In genomic region chr15:42920281-42921048, GRCh38 we compare ENCODE assay signal across 1 cellular context.
TF ChIP-seq lines count a peak whose summit lies in the region.

TTBK2 (minus strand) TSS chr15:42920778; CDS start chr15:42878617, 42,161 bp downstream.

TF ChIP-seq in HepG2, 621 proteins besides CTCF, POLR2A, EP300 and RAD21 (continued from another document and continues in another):
- 0 out of 2 replicates have a peak, but pooled peaks have one; percentile 53 for TF ChIP-seq ARID5B (CRISPR knock-in tag; IDR thresholded peaks at IDR 0.05)
- no peak for TF ChIP-seq PHF5A (CRISPR knock-in tag; IDR thresholded peaks at IDR 0.05; ENCODE audit: low read depth, unreplicated experiment)
- TF ChIP-seq AHDC1 (CRISPR knock-in tag; IDR thresholded peaks at IDR 0.05; ENCODE audit: borderline replicate concordance): no peak
- peak; percentile 96 for TF ChIP-seq PATZ1 (CRISPR knock-in tag; IDR thresholded peaks at IDR 0.05)
- TF ChIP-seq HHEX (CRISPR knock-in tag; IDR thresholded peaks at IDR 0.05): no peak
- TF ChIP-seq ZNF12 (CRISPR knock-in tag; IDR thresholded peaks at IDR 0.05): no peak
- no peak for TF ChIP-seq BCL3 (CRISPR knock-in tag; IDR thresholded peaks at IDR 0.05)
- TF ChIP-seq TGIF2 (CRISPR knock-in tag; IDR thresholded peaks at IDR 0.05): peak; percentile 81
- TF ChIP-seq CBX1 (IDR thresholded peaks at IDR 0.05; ENCODE audit: low read depth): no peak
- TF ChIP-seq MEIS1 (CRISPR knock-in tag; IDR thresholded peaks at IDR 0.05; ENCODE audit: borderline replicate concordance): peak; percentile 84
- no peak for TF ChIP-seq NR3C1 (CRISPR knock-in tag; IDR thresholded peaks at IDR 0.05)
- no peak for TF ChIP-seq THYN1 (CRISPR knock-in tag; IDR thresholded peaks at IDR 0.05; ENCODE audit: borderline replicate concordance, low read depth)
- 0 out of 2 replicates have a peak, but pooled peaks have one; percentile 24 for TF ChIP-seq POGK (CRISPR knock-in tag; conservative IDR thresholded peaks at IDR 0.05)
- TF ChIP-seq ZKSCAN8 (CRISPR knock-in tag; IDR thresholded peaks at IDR 0.05; ENCODE audit: borderline replicate concordance): no peak
- no peak for TF ChIP-seq ZNF260 (CRISPR knock-in tag; IDR thresholded peaks at IDR 0.05; ENCODE audit: borderline replicate concordance, low read depth)
- no peak for TF ChIP-seq CHD4 (IDR thresholded peaks at IDR 0.05; ENCODE audit: borderline replicate concordance, low read length)
- TF ChIP-seq ZBTB33 (CRISPR knock-in tag; IDR thresholded peaks at IDR 0.05): no peak
- no peak for TF ChIP-seq SMAD9 (CRISPR knock-in tag; IDR thresholded peaks at IDR 0.05)
- no peak for TF ChIP-seq ZSCAN5A (CRISPR knock-in tag; IDR thresholded peaks at IDR 0.05; ENCODE audit: borderline replicate concordance)
- TF ChIP-seq PRMT3 (CRISPR knock-in tag; IDR thresholded peaks at IDR 0.05; ENCODE audit: borderline replicate concordance, low read depth): no peak
- no peak for TF ChIP-seq NFE2L1 (CRISPR knock-in tag; IDR thresholded peaks at IDR 0.05; ENCODE audit: borderline replicate concordance)
- no peak for TF ChIP-seq EZH2 (conservative IDR thresholded peaks at IDR 0.05; ENCODE audit: low read depth, low read length)
- TF ChIP-seq MED13 (CRISPR knock-in tag; IDR thresholded peaks at IDR 0.05): 0 out of 2 replicates have a peak, but pooled peaks have one; percentile 37
- TF ChIP-seq ZNF543 (CRISPR knock-in tag; IDR thresholded peaks at IDR 0.05): no peak
- no peak for TF ChIP-seq ZNF280B (CRISPR knock-in tag; IDR thresholded peaks at IDR 0.05; ENCODE audit: borderline replicate concordance)
- no peak for TF ChIP-seq NAIF1 (CRISPR knock-in tag; IDR thresholded peaks at IDR 0.05; ENCODE audit: borderline replicate concordance)
- peak; percentile 100 for TF ChIP-seq NFYB (CRISPR knock-in tag; IDR thresholded peaks at IDR 0.05)
- TF ChIP-seq SRF (IDR thresholded peaks at IDR 0.05; ENCODE audit: low read depth, low read length): no peak
- TF ChIP-seq NR2F6 (IDR thresholded peaks at IDR 0.05): no peak
- TF ChIP-seq NR2F6 (CRISPR knock-in tag; IDR thresholded peaks at IDR 0.05): peak; percentile 52; the same call in 1 of the 2 replicates
- TF ChIP-seq SP1 (IDR thresholded peaks at IDR 0.05): 0 out of 2 replicates have a peak, but pooled peaks have one; percentile 58
- peak; percentile 100 for TF ChIP-seq SP1 (CRISPR knock-in tag; IDR thresholded peaks at IDR 0.05)
- no peak for TF ChIP-seq ZNF552 (CRISPR knock-in tag; IDR thresholded peaks at IDR 0.05; ENCODE audit: borderline replicate concordance)
- TF ChIP-seq MIER2 (CRISPR knock-in tag; IDR thresholded peaks at IDR 0.05): no peak
- TF ChIP-seq ZNF331 (CRISPR knock-in tag; IDR thresholded peaks at IDR 0.05): no peak
- TF ChIP-seq ZNF263 (CRISPR knock-in tag; IDR thresholded peaks at IDR 0.05): no peak
- TF ChIP-seq TEAD2 (CRISPR knock-in tag; IDR thresholded peaks at IDR 0.05): no peak
- no peak for TF ChIP-seq ZBTB44 (CRISPR knock-in tag; IDR thresholded peaks at IDR 0.05)
